ENCODE assay signal across 25 cellular contexts in the genomic region with DNA sequence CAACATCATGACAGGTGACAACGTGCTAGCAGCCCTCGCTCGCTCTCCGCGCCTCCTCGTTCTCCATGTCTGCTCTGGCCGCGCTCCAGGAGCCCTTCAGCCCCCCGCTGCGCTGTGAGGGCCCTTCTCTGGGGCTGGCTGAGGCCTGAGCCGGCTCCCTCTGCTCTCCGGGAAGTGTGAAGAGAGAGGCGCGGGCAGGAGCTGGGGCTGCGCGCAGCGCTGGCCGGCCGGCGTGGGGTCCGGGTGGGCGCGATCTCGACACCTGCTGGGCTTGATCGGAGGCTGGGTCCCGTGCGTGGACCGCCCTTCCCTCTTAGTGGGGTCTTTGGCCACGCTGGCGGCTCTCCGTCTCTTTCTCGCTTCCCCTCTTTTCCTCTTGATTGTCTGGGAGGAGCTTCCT.
DNase-seq lines count a peak whose midpoint lies in the region; ATAC-seq, FAIRE-seq and TF ChIP-seq lines count a peak whose summit lies in the region.
"Had no signal": no experiment of that assay in that cellular context is flagged by ENCODE, and none has a peak within 500 bp of the region (broad histone marks: within the 10 kb centered on the region; RNA-seq: fewer than 3 reads in every experiment).

No MANE protein-coding gene starts in this region.

- H3K4me1 Mint-ChIP-seq in GM23338: no peaks in the 10 kb centered on the region
- H3K4me1 Mint-ChIP-seq: CD4-positive, alpha-beta memory T cell had no signal

- no peak for TF ChIP-seq CTCF in RWPE2 (IDR thresholded peaks at IDR 0.05; ENCODE audit: poor library complexity, severe bottlenecking)
- no peak for TF ChIP-seq CTCF in kidney (IDR thresholded peaks at IDR 0.05; ENCODE audit: borderline replicate concordance, extremely low read depth, insufficient read depth)
- TF ChIP-seq CTCF in GM23338 (conservative IDR thresholded peaks at IDR 0.05; ENCODE audit: low read depth in 2 of 2): no peak

- DNase-seq in AG20443 (ENCODE audit: low spot score) (peak; percentile 0), NCI-H1417 (lab: John Stamatoyannopoulos, UW) (peak in 2 of 3 experiments; percentile 51 to 61), RWPE2 (ENCODE audit: low spot score) (peak; percentile 21), kidney (peak; percentile 67), HUDEP-2 (lab: John Stamatoyannopoulos, UW; ENCODE audit: unreplicated experiment in 76 of 76) (no peak), GM23338 (ENCODE audit: low spot score) (no peak)
- DNase-seq: C1 segment of cervical spinal cord, COR-L47, DMS79 treated with DMSO at 0.1 percent for 48 hours, GM23248, HFFc6, KG1, MG63, NCI-H1105 treated with DMSO at 0.1 percent for 48 hours, NCI-H1694, NCI-H2081, NCI-H526, RPMI8226, SHP77 treated with DMSO at 0.1 percent for 48 hours, T-helper 1 cell had no signal

- ATAC-seq in RWPE2 (ENCODE audit: low read depth) (no peak), GM23338 (no peak), GM18861 (IDR thresholded peaks at IDR 0.05; ENCODE audit: unreplicated experiment) (no peak)
- ATAC-seq: A549 had no signal

- H3F3A ChIP-seq in GM23338 (replicated peaks; ENCODE audit: low read depth): no peaks in the 10 kb centered on the region

- H3K9ac ChIP-seq in kidney (ENCODE audit: low read length in 2 of 2): no peak overlapping the region
- H3K9ac ChIP-seq: GM23248 had no signal

- 0 out of 3 replicates have a peak, but pooled peaks cover 3% of the 10 kb centered on the region for H3K9me3 Mint-ChIP-seq in GM23338

- H3K9me3 ChIP-seq in RWPE2 (ENCODE audit: severe bottlenecking) (no peaks in the 10 kb centered on the region), kidney (ENCODE audit: control insufficient read depth in 1 of 2, low read length in 2 of 2) (no peaks in the 10 kb centered on the region)
- H3K9me3 ChIP-seq: A549, HAP-1, MG63 had no signal

- no peaks in the 10 kb centered on the region for H3K79me2 ChIP-seq in GM23338 (replicated peaks; ENCODE audit: insufficient read depth)

- H3K4me2 ChIP-seq in GM23338: no peak overlapping the region
- H3K4me2 ChIP-seq: A549 had no signal

- no peak overlapping the region for H3K4me3 Mint-ChIP-seq in GM23338
- H3K4me3 Mint-ChIP-seq: CD4-positive, alpha-beta memory T cell; HFFc6 had no signal

- H3K27me3 ChIP-seq in RWPE2 (ENCODE audit: insufficient read depth, poor library complexity, severe bottlenecking): no peaks in the 10 kb centered on the region
- no peaks in the 10 kb centered on the region for H3K27me3 ChIP-seq in GM23338 (ENCODE audit: insufficient read depth)
- H3K27me3 ChIP-seq: MG63 had no signal

- H3K36me3 ChIP-seq in RWPE2 (ENCODE audit: low read depth) (no peaks in the 10 kb centered on the region), kidney (ENCODE audit: control insufficient read depth in 1 of 2, insufficient read depth in 2 of 2, low read length in 2 of 2) (no peaks in the 10 kb centered on the region), GM23338 (ENCODE audit: insufficient read depth) (no peaks in the 10 kb centered on the region)
- H3K36me3 ChIP-seq: HAP-1, MG63 had no signal

- H3K4me1 ChIP-seq in RWPE2 (ENCODE audit: insufficient read depth, poor library complexity, severe bottlenecking): no peaks in the 10 kb centered on the region
- H3K4me1 ChIP-seq in kidney (ENCODE audit: control insufficient read depth in 1 of 2, insufficient read depth in 1 of 2, low read depth in 1 of 2, low read length in 2 of 2): no peaks in the 10 kb centered on the region
- H3K4me1 ChIP-seq in GM23338 (ENCODE audit: insufficient read depth): no peaks in the 10 kb centered on the region
- H3K4me1 ChIP-seq: A549, HAP-1 had no signal

- no peak overlapping the region for H2AFZ ChIP-seq in GM23338
- H2AFZ ChIP-seq: GM23248 had no signal

- no peaks in the 10 kb centered on the region for H3K36me3 Mint-ChIP-seq in GM23338 (ENCODE audit: low read depth)
- H3K36me3 Mint-ChIP-seq: CD4-positive, alpha-beta memory T cell had no signal

- H3K4me3 ChIP-seq in RWPE2 (ENCODE audit: severe bottlenecking) (no peak overlapping the region), kidney (ENCODE audit: low read length in 2 of 2) (no peak overlapping the region), GM23338 (no peak overlapping the region)
- H3K4me3 ChIP-seq: A549, GM23248, HAP-1, MG63 had no signal

- no peaks in the 10 kb centered on the region for H3K9me2 ChIP-seq in GM23338 (ENCODE audit: insufficient read depth)

- H3K27ac Mint-ChIP-seq in GM23338: no peak overlapping the region
- H3K27ac Mint-ChIP-seq: CD4-positive, alpha-beta memory T cell; HFFc6 had no signal

- FAIRE-seq in kidney (lab: Jason Lieb, UNC): no peak
- FAIRE-seq: A549, HTR-8/SVneo had no signal

- H3K27me3 Mint-ChIP-seq in GM23338 (ENCODE audit: insufficient read depth, low read depth, poor library complexity): no peaks in the 10 kb centered on the region

- H3K27ac ChIP-seq in RWPE2 (ENCODE audit: poor library complexity, severe bottlenecking) (no peak overlapping the region), kidney (ENCODE audit: low read depth in 2 of 2, low read length in 2 of 2) (no peak overlapping the region), GM23338 (ENCODE audit: low read depth) (no peak overlapping the region)
- H3K27ac ChIP-seq: A549, GM23248 had no signal

- no peaks in the 10 kb centered on the region for H4K20me1 ChIP-seq in GM23338 (replicated peaks; ENCODE audit: insufficient read depth)

- intact Hi-C loops in kidney (cut with DNase I): no loop called here

TF ChIP-seq in GM23338, 12 proteins besides CTCF, POLR2A, EP300 and RAD21 (continues in another document):
- TF ChIP-seq, protein P1, sequence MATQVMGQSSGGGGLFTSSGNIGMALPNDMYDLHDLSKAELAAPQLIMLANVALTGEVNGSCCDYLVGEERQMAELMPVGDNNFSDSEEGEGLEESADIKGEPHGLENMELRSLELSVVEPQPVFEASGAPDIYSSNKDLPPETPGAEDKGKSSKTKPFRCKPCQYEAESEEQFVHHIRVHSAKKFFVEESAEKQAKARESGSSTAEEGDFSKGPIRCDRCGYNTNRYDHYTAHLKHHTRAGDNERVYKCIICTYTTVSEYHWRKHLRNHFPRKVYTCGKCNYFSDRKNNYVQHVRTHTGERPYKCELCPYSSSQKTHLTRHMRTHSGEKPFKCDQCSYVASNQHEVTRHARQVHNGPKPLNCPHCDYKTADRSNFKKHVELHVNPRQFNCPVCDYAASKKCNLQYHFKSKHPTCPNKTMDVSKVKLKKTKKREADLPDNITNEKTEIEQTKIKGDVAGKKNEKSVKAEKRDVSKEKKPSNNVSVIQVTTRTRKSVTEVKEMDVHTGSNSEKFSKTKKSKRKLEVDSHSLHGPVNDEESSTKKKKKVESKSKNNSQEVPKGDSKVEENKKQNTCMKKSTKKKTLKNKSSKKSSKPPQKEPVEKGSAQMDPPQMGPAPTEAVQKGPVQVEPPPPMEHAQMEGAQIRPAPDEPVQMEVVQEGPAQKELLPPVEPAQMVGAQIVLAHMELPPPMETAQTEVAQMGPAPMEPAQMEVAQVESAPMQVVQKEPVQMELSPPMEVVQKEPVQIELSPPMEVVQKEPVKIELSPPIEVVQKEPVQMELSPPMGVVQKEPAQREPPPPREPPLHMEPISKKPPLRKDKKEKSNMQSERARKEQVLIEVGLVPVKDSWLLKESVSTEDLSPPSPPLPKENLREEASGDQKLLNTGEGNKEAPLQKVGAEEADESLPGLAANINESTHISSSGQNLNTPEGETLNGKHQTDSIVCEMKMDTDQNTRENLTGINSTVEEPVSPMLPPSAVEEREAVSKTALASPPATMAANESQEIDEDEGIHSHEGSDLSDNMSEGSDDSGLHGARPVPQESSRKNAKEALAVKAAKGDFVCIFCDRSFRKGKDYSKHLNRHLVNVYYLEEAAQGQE (IDR thresholded peaks at IDR 0.05; ENCODE audit: unreplicated experiment): no peak
- TF ChIP-seq JUNB (IDR thresholded peaks at IDR 0.05; ENCODE audit: unreplicated experiment) (no peak), EZH2phosphoT487 (IDR thresholded peaks at IDR 0.05; ENCODE audit: unreplicated experiment) (no peak), CREB1 (CRISPR knock-in tag; IDR thresholded peaks at IDR 0.05; ENCODE audit: low read depth) (no peak), ZNF331 (CRISPR knock-in tag; IDR thresholded peaks at IDR 0.05; ENCODE audit: low read depth) (no peak), ZNF114 (CRISPR knock-in tag; IDR thresholded peaks at IDR 0.05) (no peak), POLR2AphosphoS5 (IDR thresholded peaks at IDR 0.05; ENCODE audit: low read depth) (no peak), EZH2 (IDR thresholded peaks at IDR 0.05; ENCODE audit: low read depth, unreplicated experiment) (no peak), NANOG (IDR thresholded peaks at IDR 0.05; ENCODE audit: borderline replicate concordance) (no peak)
- TF ChIP-seq, protein P2, sequence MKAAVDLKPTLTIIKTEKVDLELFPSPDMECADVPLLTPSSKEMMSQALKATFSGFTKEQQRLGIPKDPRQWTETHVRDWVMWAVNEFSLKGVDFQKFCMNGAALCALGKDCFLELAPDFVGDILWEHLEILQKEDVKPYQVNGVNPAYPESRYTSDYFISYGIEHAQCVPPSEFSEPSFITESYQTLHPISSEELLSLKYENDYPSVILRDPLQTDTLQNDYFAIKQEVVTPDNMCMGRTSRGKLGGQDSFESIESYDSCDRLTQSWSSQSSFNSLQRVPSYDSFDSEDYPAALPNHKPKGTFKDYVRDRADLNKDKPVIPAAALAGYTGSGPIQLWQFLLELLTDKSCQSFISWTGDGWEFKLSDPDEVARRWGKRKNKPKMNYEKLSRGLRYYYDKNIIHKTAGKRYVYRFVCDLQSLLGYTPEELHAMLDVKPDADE (IDR thresholded peaks at IDR 0.05): no peak

Comparison
In these comparisons a context has a peak if more than half of its experiments do, and no peak if none do; other contexts are left out.
1. DNase-seq: peak in AG20443 (single experiment), NCI-H1417 (2 of 3), RWPE2 (single experiment) and kidney (single experiment); none in HUDEP-2 (0 of 76) and GM23338 (single experiment).